8 cellular contexts compared by ENCODE assay signal in the genomic region with DNA sequence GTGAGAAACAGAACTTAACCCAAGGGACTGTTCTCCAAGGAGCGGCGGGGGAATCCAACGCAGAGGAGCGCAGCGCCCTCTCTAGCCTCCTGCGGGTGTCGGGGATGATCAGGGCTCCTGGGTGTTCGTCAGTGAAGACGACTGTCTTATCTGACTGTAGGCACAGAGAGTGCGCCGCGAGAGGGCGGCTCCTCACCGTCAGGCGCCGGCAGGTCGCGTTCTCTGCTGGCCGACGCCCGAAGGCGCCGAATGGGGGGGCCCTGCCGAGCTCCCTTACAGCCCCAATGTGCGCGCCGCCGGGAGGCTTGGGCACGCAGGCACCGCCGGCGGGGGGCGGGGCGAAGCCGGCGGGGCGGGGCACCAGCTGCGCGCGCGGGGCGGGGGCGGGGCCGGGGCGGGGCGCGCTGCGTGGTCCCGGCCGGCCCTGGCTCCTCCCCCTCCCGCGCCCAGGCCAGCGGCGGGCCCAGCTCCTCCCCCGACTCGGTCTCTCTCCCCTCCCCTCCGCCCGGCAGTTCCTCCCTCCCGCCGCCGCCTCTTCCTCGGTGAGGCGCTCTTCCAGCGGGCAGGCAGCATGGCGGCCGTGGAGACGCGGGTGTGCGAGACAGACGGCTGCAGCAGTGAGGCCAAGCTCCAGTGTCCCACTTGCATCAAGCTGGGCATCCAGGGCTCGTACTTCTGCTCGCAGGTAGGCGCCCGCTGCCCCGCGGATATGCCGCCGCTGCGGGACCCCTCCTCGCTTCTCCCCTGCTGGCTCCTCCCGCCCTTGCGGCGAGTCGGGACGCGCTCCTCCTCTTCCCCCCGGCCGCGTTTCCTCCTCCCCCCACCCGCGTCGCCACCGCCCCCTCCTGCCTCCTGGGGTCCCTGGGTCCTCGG. TPM values are rescaled to one million over a fixed set of nuclear protein-coding genes. Genes with fewer than 3 reads are reported as not detected.
DNase-seq lines count a peak whose midpoint lies in the region; ATAC-seq lines count a peak whose summit lies in the region.

A gene (plus strand): TSS at position 539 of the 873 bp plus-strand sequence. CDS start 33 bp downstream, at position 572.

- H3K79me1 ChIP-seq in mesenchymal stem cell (replicated peaks; ENCODE audit: low read length, poor library complexity, severe bottlenecking): peaks cover 4% of the 10 kb centered on the region

- DNase-seq in COR-L47 (lab: John Stamatoyannopoulos, UW) (peak; percentile 98), HT1080 (ENCODE audit: low read depth) (peak; percentile 96), NOMO-1 (lab: John Stamatoyannopoulos, UW; ENCODE audit: unreplicated experiment in 2 of 2) (peak; percentile 96 to 99), mesenchymal stem cell (peak; percentile 93)
- peak; percentile 90 to 92 for DNase-seq in activated CD8-positive, alpha-beta memory T cell treated with anti-CD3 and anti-CD28 coated beads for 4 hours (ENCODE audit: low read depth in 2 of 2)
- peak; percentile 93 to 95 (median 94) for DNase-seq in effector memory CD8-positive, alpha-beta T cell
- peak; percentile 95 for DNase-seq in stimulated activated CD8-positive, alpha-beta memory T cell treated with anti-CD3 and anti-CD28 coated beads, Interleukin-12 subunit alpha, Interleukin-12 subunit beta, amount 100 ng/mL, for 4 hours (ENCODE audit: low read depth)

- peak within 1 kb of the TSS; percentile 78 to 99 for H3K18ac ChIP-seq in mesenchymal stem cell (ENCODE audit: low read depth in 1 of 2, low read length in 2 of 2)

- H3K9ac ChIP-seq in mesenchymal stem cell (ENCODE audit: low read length): peak within 1 kb of the TSS; percentile 95

- peak within 1 kb of the TSS in 1 of 2 experiments; percentile 88 for H3K23ac ChIP-seq in mesenchymal stem cell (ENCODE audit: low read length in 2 of 2)

- H3K36me3 ChIP-seq in mesenchymal stem cell (ENCODE audit: control insufficient read depth in 1 of 2, insufficient read depth in 2 of 2, low read depth in 1 of 2, low read length in 2 of 2): no peaks in the 10 kb centered on the region

- under 1% methylated on average over 48 of the region's 94 CpGs for WGBS in mesenchymal stem cell

- peak within 1 kb of the TSS; percentile 95 to 98 for H3K27ac Mint-ChIP-seq in effector memory CD8-positive, alpha-beta T cell

- H2AFZ ChIP-seq in mesenchymal stem cell (ENCODE audit: low read depth, low read length): peak within 1 kb of the TSS; percentile 81

- peaks cover 11 to 30% of the 10 kb centered on the region in 2 donors for H3K4me1 Mint-ChIP-seq in effector memory CD8-positive, alpha-beta T cell (ENCODE audit: low read depth in 2 of 2)

- H3K4me2 ChIP-seq in mesenchymal stem cell (ENCODE audit: low read length, poor library complexity, severe bottlenecking): peak within 1 kb of the TSS; percentile 64

- H3K14ac ChIP-seq in mesenchymal stem cell (ENCODE audit: low read length in 2 of 2): peak within 1 kb of the TSS in 1 of 2 experiments; percentile 92

- H3K9me3 ChIP-seq in mesenchymal stem cell (ENCODE audit: control insufficient read depth, low read length): no peaks in the 10 kb centered on the region

- H2AK5ac ChIP-seq in mesenchymal stem cell (ENCODE audit: low read length, severe bottlenecking): no peak within 1 kb of the TSS

- peak within 1 kb of the TSS; percentile 81 for H2BK5ac ChIP-seq in mesenchymal stem cell (ENCODE audit: low read depth, low read length, poor library complexity, severe bottlenecking)

- peak within 1 kb of the TSS; percentile 83 to 88 for H3K4me3 Mint-ChIP-seq in effector memory CD8-positive, alpha-beta T cell

- H3K27me3 Mint-ChIP-seq in effector memory CD8-positive, alpha-beta T cell: peaks cover 0 to 4% of the 10 kb centered on the region in 2 donors

- no peaks in the 10 kb centered on the region for H3K27me3 ChIP-seq in mesenchymal stem cell (ENCODE audit: control insufficient read depth in 1 of 2, insufficient read depth in 1 of 2, low read length in 2 of 2)

- no peaks in the 10 kb centered on the region for H3K9me3 Mint-ChIP-seq in effector memory CD8-positive, alpha-beta T cell

- peak; percentile 94 for ATAC-seq in GM21360 (IDR thresholded peaks at IDR 0.05; ENCODE audit: unreplicated experiment)
- peak; percentile 86 for ATAC-seq in effector memory CD8-positive, alpha-beta T cell (replicated peaks)

- H2BK15ac ChIP-seq in mesenchymal stem cell (ENCODE audit: low read depth, poor library complexity, severe bottlenecking): peak within 1 kb of the TSS; percentile 95

- peak within 1 kb of the TSS; percentile 66 for H4K8ac ChIP-seq in mesenchymal stem cell (ENCODE audit: low read length)

- peak within 1 kb of the TSS; percentile 52 for H2BK120ac ChIP-seq in mesenchymal stem cell (ENCODE audit: low read depth, low read length)

- H3K4me3 ChIP-seq in mesenchymal stem cell (ENCODE audit: insufficient read depth in 1 of 2, low read depth in 1 of 2, low read length in 2 of 2): peak within 1 kb of the TSS; percentile 91 to 98

- H3K27ac ChIP-seq in mesenchymal stem cell (ENCODE audit: low read length, poor library complexity, severe bottlenecking): peak within 1 kb of the TSS; percentile 89

- peak within 1 kb of the TSS in 1 of 2 experiments; percentile 72 for H2BK12ac ChIP-seq in mesenchymal stem cell (ENCODE audit: low read length in 2 of 2)

- peak within 1 kb of the TSS; percentile 77 for H4K91ac ChIP-seq in mesenchymal stem cell (ENCODE audit: low read length)

- peaks cover 5% of the 10 kb centered on the region for H3K4me1 ChIP-seq in mesenchymal stem cell (ENCODE audit: control insufficient read depth, insufficient read depth, low read depth, low read length)

- peak within 1 kb of the TSS; percentile 15 to 77 for H3K4ac ChIP-seq in mesenchymal stem cell (ENCODE audit: low read depth in 1 of 2, low read length in 2 of 2)

- H3K36me3 Mint-ChIP-seq in effector memory CD8-positive, alpha-beta T cell (ENCODE audit: insufficient read depth): peaks cover 3% of the 10 kb centered on the region

RNA-seq across cellular contexts. Expression of the gene that starts here (rescaled TPM):
- 95.1 and 102 TPM in 2 replicates for total RNA-seq in HT1080 (2014; rRNA removed; shearing (Covaris generic))
- 118 and 132 TPM in 2 replicates for polyA plus RNA-seq in HT1080 (2015; cell fraction: cytosol; rRNA removed)
- polyA plus RNA-seq in HT1080 (2015; cell fraction: nucleus; rRNA removed): 165 and 180 TPM in 2 replicates
- polyA plus RNA-seq in mesenchymal stem cell (2013, experiment 1 of 2): 24.9 TPM
- 24.7 TPM for polyA plus RNA-seq in mesenchymal stem cell (2013, experiment 2 of 2)

Comparison
In these comparisons a context has a peak if more than half of its experiments do, and no peak if none do; other contexts are left out.
1. Peak in every context shown above with its lines: DNase-seq, ATAC-seq, H3K4me3 ChIP-seq and H3K27ac ChIP-seq.